Comparison of ENCODE assay signal across 1 cellular context in the genomic region with DNA sequence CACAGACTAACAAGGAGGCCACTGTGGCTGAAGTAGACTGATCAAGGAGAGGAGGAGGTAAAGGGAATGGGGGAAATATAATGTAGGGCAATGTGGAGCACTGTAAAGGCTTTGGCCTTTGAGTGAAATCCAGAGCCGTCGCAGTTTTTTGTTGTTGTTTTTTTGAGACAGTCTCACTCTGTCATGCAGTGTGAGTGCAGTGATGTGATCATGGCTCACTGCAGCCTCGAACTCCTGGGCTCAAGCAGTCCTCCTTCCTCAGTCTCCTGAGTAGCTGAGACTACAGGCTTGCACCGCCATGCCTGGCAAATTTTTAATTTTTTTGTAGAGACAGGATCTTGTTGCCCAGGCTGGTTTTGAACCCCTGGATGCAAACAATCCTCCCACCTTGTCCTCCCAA.
TF ChIP-seq lines count a peak whose summit lies in the region.

No MANE protein-coding gene starts in this region.

TF ChIP-seq in GM23338, 12 proteins besides CTCF, POLR2A, EP300 and RAD21:
- TF ChIP-seq JUNB (IDR thresholded peaks at IDR 0.05; ENCODE audit: unreplicated experiment) (no peak), NANOG (IDR thresholded peaks at IDR 0.05; ENCODE audit: borderline replicate concordance) (no peak), STAT1 (IDR thresholded peaks at IDR 0.05; ENCODE audit: unreplicated experiment) (no peak), CREB1 (CRISPR knock-in tag; IDR thresholded peaks at IDR 0.05; ENCODE audit: low read depth) (no peak)
- TF ChIP-seq, protein P1, sequence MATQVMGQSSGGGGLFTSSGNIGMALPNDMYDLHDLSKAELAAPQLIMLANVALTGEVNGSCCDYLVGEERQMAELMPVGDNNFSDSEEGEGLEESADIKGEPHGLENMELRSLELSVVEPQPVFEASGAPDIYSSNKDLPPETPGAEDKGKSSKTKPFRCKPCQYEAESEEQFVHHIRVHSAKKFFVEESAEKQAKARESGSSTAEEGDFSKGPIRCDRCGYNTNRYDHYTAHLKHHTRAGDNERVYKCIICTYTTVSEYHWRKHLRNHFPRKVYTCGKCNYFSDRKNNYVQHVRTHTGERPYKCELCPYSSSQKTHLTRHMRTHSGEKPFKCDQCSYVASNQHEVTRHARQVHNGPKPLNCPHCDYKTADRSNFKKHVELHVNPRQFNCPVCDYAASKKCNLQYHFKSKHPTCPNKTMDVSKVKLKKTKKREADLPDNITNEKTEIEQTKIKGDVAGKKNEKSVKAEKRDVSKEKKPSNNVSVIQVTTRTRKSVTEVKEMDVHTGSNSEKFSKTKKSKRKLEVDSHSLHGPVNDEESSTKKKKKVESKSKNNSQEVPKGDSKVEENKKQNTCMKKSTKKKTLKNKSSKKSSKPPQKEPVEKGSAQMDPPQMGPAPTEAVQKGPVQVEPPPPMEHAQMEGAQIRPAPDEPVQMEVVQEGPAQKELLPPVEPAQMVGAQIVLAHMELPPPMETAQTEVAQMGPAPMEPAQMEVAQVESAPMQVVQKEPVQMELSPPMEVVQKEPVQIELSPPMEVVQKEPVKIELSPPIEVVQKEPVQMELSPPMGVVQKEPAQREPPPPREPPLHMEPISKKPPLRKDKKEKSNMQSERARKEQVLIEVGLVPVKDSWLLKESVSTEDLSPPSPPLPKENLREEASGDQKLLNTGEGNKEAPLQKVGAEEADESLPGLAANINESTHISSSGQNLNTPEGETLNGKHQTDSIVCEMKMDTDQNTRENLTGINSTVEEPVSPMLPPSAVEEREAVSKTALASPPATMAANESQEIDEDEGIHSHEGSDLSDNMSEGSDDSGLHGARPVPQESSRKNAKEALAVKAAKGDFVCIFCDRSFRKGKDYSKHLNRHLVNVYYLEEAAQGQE (IDR thresholded peaks at IDR 0.05; ENCODE audit: unreplicated experiment): no peak
- TF ChIP-seq, protein P2, sequence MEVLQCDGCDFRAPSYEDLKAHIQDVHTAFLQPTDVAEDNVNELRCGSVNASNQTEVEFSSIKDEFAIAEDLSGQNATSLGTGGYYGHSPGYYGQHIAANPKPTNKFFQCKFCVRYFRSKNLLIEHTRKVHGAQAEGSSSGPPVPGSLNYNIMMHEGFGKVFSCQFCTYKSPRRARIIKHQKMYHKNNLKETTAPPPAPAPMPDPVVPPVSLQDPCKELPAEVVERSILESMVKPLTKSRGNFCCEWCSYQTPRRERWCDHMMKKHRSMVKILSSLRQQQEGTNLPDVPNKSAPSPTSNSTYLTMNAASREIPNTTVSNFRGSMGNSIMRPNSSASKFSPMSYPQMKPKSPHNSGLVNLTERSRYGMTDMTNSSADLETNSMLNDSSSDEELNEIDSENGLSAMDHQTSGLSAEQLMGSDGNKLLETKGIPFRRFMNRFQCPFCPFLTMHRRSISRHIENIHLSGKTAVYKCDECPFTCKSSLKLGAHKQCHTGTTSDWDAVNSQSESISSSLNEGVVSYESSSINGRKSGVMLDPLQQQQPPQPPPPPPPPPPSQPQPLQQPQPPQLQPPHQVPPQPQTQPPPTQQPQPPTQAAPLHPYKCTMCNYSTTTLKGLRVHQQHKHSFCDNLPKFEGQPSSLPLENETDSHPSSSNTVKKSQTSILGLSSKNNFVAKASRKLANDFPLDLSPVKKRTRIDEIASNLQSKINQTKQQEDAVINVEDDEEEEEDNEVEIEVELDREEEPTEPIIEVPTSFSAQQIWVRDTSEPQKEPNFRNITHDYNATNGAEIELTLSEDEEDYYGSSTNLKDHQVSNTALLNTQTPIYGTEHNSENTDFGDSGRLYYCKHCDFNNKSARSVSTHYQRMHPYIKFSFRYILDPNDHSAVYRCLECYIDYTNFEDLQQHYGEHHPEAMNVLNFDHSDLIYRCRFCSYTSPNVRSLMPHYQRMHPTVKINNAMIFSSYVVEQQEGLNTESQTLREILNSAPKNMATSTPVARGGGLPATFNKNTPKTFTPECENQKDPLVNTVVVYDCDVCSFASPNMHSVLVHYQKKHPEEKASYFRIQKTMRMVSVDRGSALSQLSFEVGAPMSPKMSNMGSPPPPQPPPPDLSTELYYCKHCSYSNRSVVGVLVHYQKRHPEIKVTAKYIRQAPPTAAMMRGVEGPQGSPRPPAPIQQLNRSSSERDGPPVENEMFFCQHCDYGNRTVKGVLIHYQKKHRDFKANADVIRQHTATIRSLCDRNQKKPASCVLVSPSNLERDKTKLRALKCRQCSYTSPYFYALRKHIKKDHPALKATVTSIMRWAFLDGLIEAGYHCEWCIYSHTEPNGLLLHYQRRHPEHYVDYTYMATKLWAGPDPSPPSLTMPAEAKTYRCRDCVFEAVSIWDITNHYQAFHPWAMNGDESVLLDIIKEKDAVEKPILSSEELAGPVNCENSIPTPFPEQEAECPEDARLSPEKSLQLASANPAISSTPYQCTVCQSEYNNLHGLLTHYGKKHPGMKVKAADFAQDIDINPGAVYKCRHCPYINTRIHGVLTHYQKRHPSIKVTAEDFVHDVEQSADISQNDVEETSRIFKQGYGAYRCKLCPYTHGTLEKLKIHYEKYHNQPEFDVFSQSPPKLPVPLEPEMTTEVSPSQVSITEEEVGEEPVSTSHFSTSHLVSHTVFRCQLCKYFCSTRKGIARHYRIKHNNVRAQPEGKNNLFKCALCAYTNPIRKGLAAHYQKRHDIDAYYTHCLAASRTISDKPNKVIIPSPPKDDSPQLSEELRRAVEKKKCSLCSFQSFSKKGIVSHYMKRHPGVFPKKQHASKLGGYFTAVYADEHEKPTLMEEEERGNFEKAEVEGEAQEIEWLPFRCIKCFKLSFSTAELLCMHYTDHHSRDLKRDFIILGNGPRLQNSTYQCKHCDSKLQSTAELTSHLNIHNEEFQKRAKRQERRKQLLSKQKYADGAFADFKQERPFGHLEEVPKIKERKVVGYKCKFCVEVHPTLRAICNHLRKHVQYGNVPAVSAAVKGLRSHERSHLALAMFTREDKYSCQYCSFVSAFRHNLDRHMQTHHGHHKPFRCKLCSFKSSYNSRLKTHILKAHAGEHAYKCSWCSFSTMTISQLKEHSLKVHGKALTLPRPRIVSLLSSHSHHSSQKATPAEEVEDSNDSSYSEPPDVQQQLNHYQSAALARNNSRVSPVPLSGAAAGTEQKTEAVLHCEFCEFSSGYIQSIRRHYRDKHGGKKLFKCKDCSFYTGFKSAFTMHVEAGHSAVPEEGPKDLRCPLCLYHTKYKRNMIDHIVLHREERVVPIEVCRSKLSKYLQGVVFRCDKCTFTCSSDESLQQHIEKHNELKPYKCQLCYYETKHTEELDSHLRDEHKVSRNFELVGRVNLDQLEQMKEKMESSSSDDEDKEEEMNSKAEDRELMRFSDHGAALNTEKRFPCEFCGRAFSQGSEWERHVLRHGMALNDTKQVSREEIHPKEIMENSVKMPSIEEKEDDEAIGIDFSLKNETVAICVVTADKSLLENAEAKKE (CRISPR knock-in tag; IDR thresholded peaks at IDR 0.05): no peak
TF ChIP-seq in GM23338: peak in this region for 0.
